In the genomic region with DNA sequence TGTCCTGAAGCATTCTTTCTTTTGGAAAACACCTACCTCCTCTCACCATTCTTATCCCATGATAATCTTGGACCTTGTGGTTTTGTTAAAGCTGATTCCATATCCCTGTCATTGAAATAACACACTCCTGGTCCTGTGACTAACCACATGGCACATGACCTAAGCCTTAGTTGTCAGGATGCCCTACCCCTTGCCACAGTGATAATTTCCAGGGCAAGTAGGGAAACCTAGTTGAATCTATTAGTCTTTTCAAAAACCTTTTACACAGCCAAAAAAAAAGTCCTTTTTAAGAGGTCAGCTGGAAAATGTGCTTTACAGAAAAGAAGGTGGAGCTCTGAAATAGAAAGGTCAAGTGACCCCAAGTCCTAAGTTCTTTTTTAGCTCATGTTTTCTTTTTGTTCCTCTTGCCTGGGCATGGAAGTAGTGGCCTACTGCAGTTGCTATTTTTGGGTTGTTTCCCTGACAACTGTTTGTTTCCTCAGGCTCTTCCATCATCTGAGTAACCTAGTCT, we compare ENCODE assay signal across 11 cellular contexts.
A peak's percentile ranks its signal among the peaks of the same experiment; 100 is the strongest.
DNase-seq lines count a peak whose midpoint lies in the region; ATAC-seq, FAIRE-seq and TF ChIP-seq lines count a peak whose summit lies in the region.
"Had no signal": no experiment of that assay in that cellular context is flagged by ENCODE, and none has a peak within 500 bp of the region (broad histone marks: within the 10 kb centered on the region; RNA-seq: fewer than 3 reads in every experiment).

No MANE protein-coding gene starts in this region.

- H3K27ac ChIP-seq in BLaER1 treated with 17β-estradiol and CSF1 and Interleukin-3, amounts not matched to agents 10 nM and 100 nM: peak overlapping the region in 3 of 11 experiments; percentile 58 to 74 (median 63); a peak in 5 of 22 replicates
- H3K27ac ChIP-seq in MM.1S (ENCODE audit: low read length) (no peak overlapping the region), H1 (ENCODE audit: low read depth, low read length) (no peak overlapping the region)
- H3K27ac ChIP-seq: lower lobe of right lung had no signal

- H3K27me3 Mint-ChIP-seq in stimulated activated naive CD8-positive, alpha-beta T cell treated with anti-CD3 and anti-CD28 coated beads, Interleukin-15, amount 100 ng/mL, for 72 hours: no peaks in the 10 kb centered on the region

- FAIRE-seq in H1 (lab: Jason Lieb, UNC): no peak

- H3K9me3 ChIP-seq in BLaER1 treated with 17β-estradiol and CSF1 and Interleukin-3, amounts not matched to agents 10 nM and 100 nM (replicated peaks in 1 of 11): no peaks in the 10 kb centered on the region
- H3K9me3 ChIP-seq in MM.1S (replicated peaks; ENCODE audit: insufficient read depth, low read length) (no peaks in the 10 kb centered on the region), H1 (ENCODE audit: insufficient read depth in 2 of 2, low read depth in 1 of 2, low read length in 1 of 2) (no peaks in the 10 kb centered on the region)
- H3K9me3 ChIP-seq: lower lobe of right lung had no signal

- H2BK120ac ChIP-seq in H1 (replicated peaks; ENCODE audit: low read depth, low read length): no peak overlapping the region

- H3F3A ChIP-seq in MM.1S (ENCODE audit: insufficient read depth, low read length): no peaks in the 10 kb centered on the region

- H4K5ac ChIP-seq in H1 (ENCODE audit: insufficient read length, low read depth, low read length): no peak overlapping the region

- H3K27me3 ChIP-seq in BLaER1 treated with 17β-estradiol and CSF1 and Interleukin-3, amounts not matched to agents 10 nM and 100 nM: no peaks in the 10 kb centered on the region
- no peaks in the 10 kb centered on the region for H3K27me3 ChIP-seq in MM.1S (replicated peaks; ENCODE audit: insufficient read depth, low read length)
- no peaks in the 10 kb centered on the region for H3K27me3 ChIP-seq in H1 (replicated peaks in 1 of 4; ENCODE audit: control insufficient read depth in 3 of 4, extremely low read depth in 1 of 4, insufficient read depth in 3 of 4, low read length in 3 of 4)

- H3K23me2 ChIP-seq in H1 (ENCODE audit: low read depth, low read length): no peaks in the 10 kb centered on the region; the same call in 1 of the 2 replicates

- peak overlapping the region in 7 of 11 experiments; percentile 3 to 66 (median 30); a peak in 9 of 22 replicates for H3K4me2 ChIP-seq in BLaER1 treated with 17β-estradiol and CSF1 and Interleukin-3, amounts not matched to agents 10 nM and 100 nM
- H3K4me2 ChIP-seq in MM.1S (ENCODE audit: low read depth, low read length) (peak overlapping the region; percentile 21; the same call in 1 of the 2 replicates), H1 (ENCODE audit: insufficient read depth in 1 of 2, low read depth in 2 of 2, low read length in 2 of 2) (no peak overlapping the region)

- no peak overlapping the region for H3K18ac ChIP-seq in H1 (ENCODE audit: extremely low read depth, low read length)

- peak overlapping the region; percentile 27; the same call in 1 of the 2 replicates for H2AFZ ChIP-seq in MM.1S (ENCODE audit: low read length)
- peak overlapping the region; percentile 21; the same call in 1 of the 2 replicates for H2AFZ ChIP-seq in H1 (ENCODE audit: low read length)

- no peak overlapping the region for H3K27ac Mint-ChIP-seq in stimulated activated naive CD8-positive, alpha-beta T cell treated with anti-CD3 and anti-CD28 coated beads, Interleukin-15, amount 100 ng/mL, for 72 hours

- H2BK5ac ChIP-seq in H1 (ENCODE audit: low read depth, low read length): no peak overlapping the region

- no peak overlapping the region for H2AK5ac ChIP-seq in H1 (ENCODE audit: low read depth, low read length)

- TF ChIP-seq CTCF in MM.1S (IDR thresholded peaks at IDR 0.05; ENCODE audit: low read length): no peak
- TF ChIP-seq CTCF in H1 (IDR thresholded peaks at IDR 0.05; ENCODE audit: control extremely low read depth in 1 of 3, insufficient read depth in 1 of 3, low read depth in 1 of 3, low read length in 3 of 3): no peak

- no peak overlapping the region for H3K14ac ChIP-seq in H1 (ENCODE audit: insufficient read length)

- H3K79me2 ChIP-seq in MM.1S (ENCODE audit: low read length): no peaks in the 10 kb centered on the region
- H3K79me2 ChIP-seq in H1 (ENCODE audit: control insufficient read depth in 1 of 2, insufficient read depth in 2 of 2, low read length in 2 of 2): no peaks in the 10 kb centered on the region

- no peaks in the 10 kb centered on the region for H4K20me1 ChIP-seq in BLaER1 treated with 17β-estradiol and CSF1 and Interleukin-3, amounts not matched to agents 10 nM and 100 nM
- H4K20me1 ChIP-seq in MM.1S (ENCODE audit: insufficient read depth, low read length) (no peaks in the 10 kb centered on the region), H1 (replicated peaks in 1 of 2; ENCODE audit: control insufficient read depth in 1 of 2, insufficient read depth in 2 of 2, low read length in 2 of 2) (no peaks in the 10 kb centered on the region)

- no peak overlapping the region for H4K8ac ChIP-seq in H1 (ENCODE audit: extremely low read depth, insufficient read depth, low read length)

- no peaks in the 10 kb centered on the region for H3K9me2 ChIP-seq in MM.1S (replicated peaks; ENCODE audit: insufficient read depth, low read length)

- H2BK15ac ChIP-seq in H1 (ENCODE audit: low read length): no peak overlapping the region

- TF ChIP-seq EP300 in H1 (IDR thresholded peaks at IDR 0.05; ENCODE audit: borderline replicate concordance in 1 of 2, low read depth in 2 of 2, low read length in 2 of 2): no peak

- H3K4me1 Mint-ChIP-seq in stimulated activated naive CD8-positive, alpha-beta T cell treated with anti-CD3 and anti-CD28 coated beads, Interleukin-15, amount 100 ng/mL, for 72 hours: no peaks in the 10 kb centered on the region

- TF ChIP-seq RAD21 in H1 (IDR thresholded peaks at IDR 0.05 in 1 of 2, conservative IDR thresholded peaks at IDR 0.05 in 1 of 2; ENCODE audit: low read depth in 2 of 2, low read length in 2 of 2): no peak

- CTCF ChIA-PET in H1 (lab: Charles Lee; ENCODE audit: partially characterized antibody): interaction anchor here (1.0 to 1.8 kb wide), 3 partner anchors 9 to 290 kb away, joined by 3 to 4 read pairs (median 3); no protein-coding TSS in a partner anchor

- ATAC-seq in stimulated activated naive CD8-positive, alpha-beta T cell treated with anti-CD3 and anti-CD28 coated beads, Interleukin-15, amount 100 ng/mL, for 72 hours: no peak
- ATAC-seq in stimulated activated naive CD8-positive, alpha-beta T cell treated with anti-CD3 and anti-CD28 coated beads, Interleukin-15, Interleukin-2, amounts not matched to agents 100 U/mL and 50 U/mL, for 24 hours: no peak
- ATAC-seq: lower lobe of right lung had no signal

- no peak overlapping the region for H2BK20ac ChIP-seq in H1 (ENCODE audit: low read length)

- no peak overlapping the region for H3K4me3 Mint-ChIP-seq in stimulated activated naive CD8-positive, alpha-beta T cell treated with anti-CD3 and anti-CD28 coated beads, Interleukin-15, amount 100 ng/mL, for 72 hours

- peak overlapping the region in 2 of 11 experiments; percentile 16 to 46; a peak in 3 of 22 replicates for H3K9ac ChIP-seq in BLaER1 treated with 17β-estradiol and CSF1 and Interleukin-3, amounts not matched to agents 10 nM and 100 nM
- no peak overlapping the region for H3K9ac ChIP-seq in MM.1S (ENCODE audit: low read length)
- no peak overlapping the region for H3K9ac ChIP-seq in H1 (replicated peaks in 1 of 4; ENCODE audit: extremely low read depth in 1 of 4, low read depth in 3 of 4, low read length in 3 of 4)

- H2BK12ac ChIP-seq in H1 (ENCODE audit: low read depth, low read length): no peak overlapping the region

- no peak overlapping the region for H3K23ac ChIP-seq in H1 (ENCODE audit: insufficient read length)

- peaks cover 0 to 5% of the 10 kb centered on the region in 2 donors for H3K9me3 Mint-ChIP-seq in stimulated activated naive CD8-positive, alpha-beta T cell treated with anti-CD3 and anti-CD28 coated beads, Interleukin-15, amount 100 ng/mL, for 72 hours

- DNase-seq in MM.1S (no peak), H1 (ENCODE audit: low read depth in 1 of 2, low spot score in 2 of 2) (no peak), non-pigmented ciliary epithelial cell (ENCODE audit: low read depth) (peak; percentile 44), occipital lobe (lab: John Stamatoyannopoulos, UW) (no peak)
- no peak for DNase-seq in stimulated activated naive CD4-positive, alpha-beta T cell (lab: John Stamatoyannopoulos, UW)
- no peak for DNase-seq in stimulated activated naive CD8-positive, alpha-beta T cell treated with anti-CD3 and anti-CD28 coated beads, Interleukin-15, amount 100 ng/mL, for 72 hours
- no peak for DNase-seq in stimulated activated naive CD8-positive, alpha-beta T cell treated with anti-CD3 and anti-CD28 coated beads, Interleukin-15, Interleukin-2, amounts not matched to agents 100 U/mL and 50 U/mL, for 24 hours
- DNase-seq: cerebellar nuclear complex; lower lobe of right lung; stimulated activated CD4-positive, alpha-beta T cell treated with anti-CD3 and anti-CD28 coated beads, Interleukin-2, amount 100 ng/mL, for 48 hours had no signal

- H3K79me1 ChIP-seq in H1 (ENCODE audit: low read depth, low read length): no peaks in the 10 kb centered on the region

- H3K4ac ChIP-seq in H1 (replicated peaks; ENCODE audit: insufficient read length, low read depth, low read length): no peak overlapping the region

- H4K91ac ChIP-seq in H1 (replicated peaks; ENCODE audit: insufficient read length, low read length): no peak overlapping the region

- TF ChIP-seq POLR2A in H1 (IDR thresholded peaks at IDR 0.05; ENCODE audit: control extremely low read depth in 1 of 2, low read depth in 2 of 2, low read length in 2 of 2): no peak

- H3K4me1 ChIP-seq in BLaER1 treated with 17β-estradiol and CSF1 and Interleukin-3, amounts not matched to agents 10 nM and 100 nM: peaks cover 0 to 31% (median 5%) of the 10 kb centered on the region in 10 experiments; a peak in 12 of 20 replicates
- H3K4me1 ChIP-seq in MM.1S (ENCODE audit: low read length) (peaks cover 7% of the 10 kb centered on the region; the same call in 1 of the 2 replicates), H1 (replicated peaks in 1 of 4; ENCODE audit: control insufficient read depth in 3 of 4, insufficient read depth in 4 of 4, low read length in 3 of 4) (no peaks in the 10 kb centered on the region)
- H3K4me1 ChIP-seq: lower lobe of right lung had no signal

- POLR2A ChIA-PET in H1 (lab: Charles Lee; ENCODE audit: partially characterized antibody): no interaction called here

- no peak overlapping the region for H3K56ac ChIP-seq in H1 (replicated peaks; ENCODE audit: insufficient read length, low read depth, low read length)

- H3K36me3 ChIP-seq in BLaER1 treated with 17β-estradiol and CSF1 and Interleukin-3, amounts not matched to agents 10 nM and 100 nM: no peaks in the 10 kb centered on the region
- H3K36me3 ChIP-seq in MM.1S (replicated peaks; ENCODE audit: insufficient read depth, low read length) (no peaks in the 10 kb centered on the region), H1 (ENCODE audit: control insufficient read depth in 2 of 4, insufficient read depth in 4 of 4, low read length in 3 of 4) (no peaks in the 10 kb centered on the region)
- H3K36me3 ChIP-seq: lower lobe of right lung had no signal

- no peak overlapping the region for H3K4me3 ChIP-seq in BLaER1 treated with 17β-estradiol and CSF1 and Interleukin-3, amounts not matched to agents 10 nM and 100 nM
- no peak overlapping the region for H3K4me3 ChIP-seq in MM.1S (ENCODE audit: low read length)
- no peak overlapping the region for H3K4me3 ChIP-seq in H1 (ENCODE audit: extremely low read depth in 1 of 4, insufficient read depth in 2 of 4, low read depth in 3 of 4, low read length in 4 of 4)
- H3K4me3 ChIP-seq: lower lobe of right lung had no signal

Comparison
In these comparisons a context has a peak if more than half of its experiments do, and no peak if none do; other contexts are left out.
1. H3K4me2 ChIP-seq: peak in BLaER1 treated with 17β-estradiol and CSF1 and Interleukin-3, amounts not matched to agents 10 nM and 100 nM (7 of 11) and MM.1S (single experiment); none in H1 (0 of 2).